ENCODE assay signal across 1 cellular context in genomic region chr7:4766666-4767530, GRCh38.
TF ChIP-seq lines count a peak whose summit lies in the region.

No MANE protein-coding gene starts in this region.

TF ChIP-seq in HepG2, 621 proteins besides CTCF, POLR2A, EP300 and RAD21:
- TF ChIP-seq ZNF616 (CRISPR knock-in tag; IDR thresholded peaks at IDR 0.05; ENCODE audit: low read depth) (no peak), ZNF570 (CRISPR knock-in tag; IDR thresholded peaks at IDR 0.05; ENCODE audit: borderline replicate concordance) (no peak), ZBTB42 (CRISPR knock-in tag; IDR thresholded peaks at IDR 0.05) (no peak)
